ENCODE assay signal across 27 cellular contexts in genomic region chr6:139666284-139666683, GRCh38.
DNase-seq lines count a peak whose midpoint lies in the region; TF ChIP-seq lines count a peak whose summit lies in the region.
"Had no signal": no experiment of that assay in that cellular context is flagged by ENCODE, and none has a peak within 500 bp of the region (broad histone marks: within the 10 kb centered on the region; RNA-seq: fewer than 3 reads in every experiment).

No MANE protein-coding gene starts in this region.

- H3K4me1 ChIP-seq in HEK293 (ENCODE audit: control insufficient read depth, insufficient read depth, low read length): no peaks in the 10 kb centered on the region
- H3K4me1 ChIP-seq: A549; BE2C; BLaER1; BLaER1 treated with 17β-estradiol and CSF1 and Interleukin-3, amounts not matched to agents 10 nM and 100 nM; Caco-2 had no signal

- TF ChIP-seq CTCF in HEK293 (tag by site-specific recombination; IDR thresholded peaks at IDR 0.05): no peak

- CTCF ChIA-PET in HEK293 (lab: Yijun Ruan, JAX): interaction anchor here (0.7 kb wide), 2 partner anchors 13 to 31 kb away, joined by 3 to 5 read pairs; no protein-coding TSS in a partner anchor

- POLR2A ChIA-PET in HEK293 (lab: Yijun Ruan, JAX): interaction anchor here (0.6 to 2.1 kb wide), 2 partner anchors 26 to 292 kb away, joined by 4 read pairs; partner anchors contain the start of gene CITED2

- H3K27ac ChIP-seq in HEK293 (ENCODE audit: extremely low read depth, low read depth, low read length): no peak overlapping the region
- H3K27ac ChIP-seq: 22Rv1; A549; BLaER1; BLaER1 treated with 17β-estradiol and CSF1 and Interleukin-3, amounts not matched to agents 10 nM and 100 nM; C4-2B had no signal

- no peaks in the 10 kb centered on the region for H3K36me3 ChIP-seq in HEK293 (ENCODE audit: control insufficient read depth in 2 of 2, insufficient read depth in 1 of 2, low read length in 2 of 2)
- H3K36me3 ChIP-seq: BE2C; BLaER1; BLaER1 treated with 17β-estradiol and CSF1 and Interleukin-3, amounts not matched to agents 10 nM and 100 nM had no signal

- DNase-seq in SW480 (ENCODE audit: low spot score): no peak
- DNase-seq: 8988T; ACHN; AML-193; BE2C; C1 segment of cervical spinal cord; Caco-2; Calu3; CD4-positive, alpha-beta memory T cell; CD4-positive, alpha-beta T cell; CD4-positive, CD25-positive, alpha-beta regulatory T cell; CD8-positive, alpha-beta memory T cell; CD8-positive, alpha-beta T cell; COR-L47; DMS 273 treated with DMSO at 0.1 percent for 48 hours; DMS153; DMS53; DMS79; DMS79 treated with DMSO at 0.1 percent for 48 hours; DND-41; EL had no signal

- no peaks in the 10 kb centered on the region for H3K9me3 ChIP-seq in HEK293 (ENCODE audit: control insufficient read depth, insufficient read depth, low read depth, low read length)
- H3K9me3 ChIP-seq: A549, BE2C had no signal

- H3K4me3 ChIP-seq in HEK293 (ENCODE audit: low read depth, low read length): no peak overlapping the region
- H3K4me3 ChIP-seq: A549; BLaER1; BLaER1 treated with 17β-estradiol and CSF1 and Interleukin-3, amounts not matched to agents 10 nM and 100 nM had no signal

TF ChIP-seq in HEK293, 187 proteins besides CTCF, POLR2A, EP300 and RAD21:
- TF ChIP-seq ZNF248 (tag by site-specific recombination; IDR thresholded peaks at IDR 0.05) (no peak), ZNF701 (tag by site-specific recombination; IDR thresholded peaks at IDR 0.05) (no peak)
- TF ChIP-seq, protein P1, sequence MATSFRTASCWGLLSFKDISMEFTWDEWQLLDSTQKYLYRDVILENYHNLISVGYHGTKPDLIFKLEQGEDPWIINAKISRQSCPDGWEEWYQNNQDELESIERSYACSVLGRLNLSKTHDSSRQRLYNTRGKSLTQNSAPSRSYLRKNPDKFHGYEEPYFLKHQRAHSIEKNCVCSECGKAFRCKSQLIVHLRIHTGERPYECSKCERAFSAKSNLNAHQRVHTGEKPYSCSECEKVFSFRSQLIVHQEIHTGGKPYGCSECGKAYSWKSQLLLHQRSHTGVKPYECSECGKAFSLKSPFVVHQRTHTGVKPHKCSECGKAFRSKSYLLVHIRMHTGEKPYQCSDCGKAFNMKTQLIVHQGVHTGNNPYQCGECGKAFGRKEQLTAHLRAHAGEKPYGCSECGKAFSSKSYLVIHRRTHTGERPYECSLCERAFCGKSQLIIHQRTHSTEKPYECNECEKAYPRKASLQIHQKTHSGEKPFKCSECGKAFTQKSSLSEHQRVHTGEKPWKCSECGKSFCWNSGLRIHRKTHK (tag by site-specific recombination; IDR thresholded peaks at IDR 0.05): peak; percentile 91
